In genomic region chr16:14988661-14989111, GRCh38 we compare ENCODE assay signal across 8 cellular contexts. TPM values are rescaled to one million over a fixed set of nuclear protein-coding genes. Genes with fewer than 3 reads are reported as not detected.
A peak's percentile ranks its signal among the peaks of the same experiment; 100 is the strongest.
DNase-seq lines count a peak whose midpoint lies in the region; ATAC-seq, FAIRE-seq and TF ChIP-seq lines count a peak whose summit lies in the region.
"Not testable (repeated sequence)": the region's sequence is repeated elsewhere in the genome, so short reads cannot be mapped to it uniquely, and the experiment has no call there.

No MANE protein-coding gene starts in this region.

- H3K4me2 ChIP-seq in GM23338, result peak overlapping the region; percentile 78

- peaks cover 68% of the 10 kb centered on the region for H3K79me2 ChIP-seq in GM23338 (replicated peaks; ENCODE audit: insufficient read depth)

- 94 to 95% methylated on average over 23 of the region's 23 CpGs for WGBS in heart right ventricle, 2 donors
- 90% methylated on average over 23 of the region's 23 CpGs for WGBS in pancreas, 2 donors

- ATAC-seq in CD4-positive, CD25-positive, alpha-beta regulatory T cell (ENCODE audit: low read depth in 2 of 2), result peak; percentile 22 to 25
- ATAC-seq in GM23338, result peak; percentile 9
- not testable (repeated sequence) for ATAC-seq in RWPE2 (ENCODE audit: low read depth); central memory CD8-positive, alpha-beta T cell (replicated peaks; ENCODE audit: extremely low read depth, poor library complexity, severe bottlenecking)
- ATAC-seq in heart right ventricle, result peak in 7 of 8 donors; percentile 7 to 48 (median 27)
- ATAC-seq in lower lobe of right lung, result peak; percentile 16 to 38
- peak; percentile 12 to 72 (median 43) for ATAC-seq in pancreas
- peak; percentile 19 for ATAC-seq in stimulated activated naive CD8-positive, alpha-beta T cell treated with anti-CD3 and anti-CD28 coated beads, Interleukin-15, amount 100 ng/mL, for 72 hours

- H3K4me1 Mint-ChIP-seq in CD4-positive, CD25-positive, alpha-beta regulatory T cell, result peaks cover 12 to 43% (median 25%) of the 10 kb centered on the region in 4 donors
- H3K4me1 Mint-ChIP-seq in GM23338, result not testable (repeated sequence)
- H3K4me1 Mint-ChIP-seq in central memory CD8-positive, alpha-beta T cell, result peaks cover 42% of the 10 kb centered on the region
- peaks cover 24% of the 10 kb centered on the region for H3K4me1 Mint-ChIP-seq in stimulated activated naive CD8-positive, alpha-beta T cell treated with anti-CD3 and anti-CD28 coated beads, Interleukin-15, amount 100 ng/mL, for 72 hours

- not testable (repeated sequence) for H3K4me1 ChIP-seq in CD4-positive, CD25-positive, alpha-beta regulatory T cell (ENCODE audit: control insufficient read depth, insufficient read depth, low read length, poor library complexity, severe bottlenecking); RWPE2 (ENCODE audit: insufficient read depth, poor library complexity, severe bottlenecking); heart right ventricle; lower lobe of right lung
- peaks cover 11% of the 10 kb centered on the region for H3K4me1 ChIP-seq in GM23338 (ENCODE audit: insufficient read depth)
- peaks cover 5 to 15% (median 9%) of the 10 kb centered on the region in 3 donors for H3K4me1 ChIP-seq in pancreas

- H4K20me1 ChIP-seq in GM23338 (replicated peaks; ENCODE audit: insufficient read depth), result peaks cover 39% of the 10 kb centered on the region

- peaks cover 18% of the 10 kb centered on the region for H3K36me3 ChIP-seq in CD4-positive, CD25-positive, alpha-beta regulatory T cell (ENCODE audit: control insufficient read depth, insufficient read depth, low read length)
- H3K36me3 ChIP-seq in GM23338 (ENCODE audit: insufficient read depth); pancreas: not testable (repeated sequence)
- peaks cover 14% of the 10 kb centered on the region for H3K36me3 ChIP-seq in RWPE2 (ENCODE audit: low read depth)
- H3K36me3 ChIP-seq in heart right ventricle, result peaks cover 0 to 44% (median 17%) of the 10 kb centered on the region in 9 donors
- peaks cover 38% of the 10 kb centered on the region for H3K36me3 ChIP-seq in lower lobe of right lung

- not testable (repeated sequence) for DNase-seq in CD4-positive, CD25-positive, alpha-beta regulatory T cell; central memory CD8-positive, alpha-beta T cell (ENCODE audit: low spot score in 2 of 2); heart right ventricle; lower lobe of right lung; stimulated activated naive CD8-positive, alpha-beta T cell treated with anti-CD3 and anti-CD28 coated beads, Interleukin-15, amount 100 ng/mL, for 72 hours
- peak; percentile 8 for DNase-seq in GM23338 (ENCODE audit: low spot score)
- DNase-seq in RWPE2 (ENCODE audit: low spot score), result peak; percentile 69
- DNase-seq in pancreas, result peak in 2 of 6 donors; percentile 33 to 83

- H3K9me3 Mint-ChIP-seq in CD4-positive, CD25-positive, alpha-beta regulatory T cell; GM23338; central memory CD8-positive, alpha-beta T cell; stimulated activated naive CD8-positive, alpha-beta T cell treated with anti-CD3 and anti-CD28 coated beads, Interleukin-15, amount 100 ng/mL, for 72 hours: not testable (repeated sequence)

- H3K9me3 ChIP-seq in CD4-positive, CD25-positive, alpha-beta regulatory T cell (ENCODE audit: control insufficient read depth in 2 of 2, low read length in 2 of 2); RWPE2 (ENCODE audit: severe bottlenecking); heart right ventricle; lower lobe of right lung; pancreas: not testable (repeated sequence)

- not testable (repeated sequence) for FAIRE-seq in pancreas (lab: Jason Lieb, UNC)

- intact Hi-C loops in heart right ventricle (cut with DNase I); lower lobe of right lung (cut with DNase I); pancreas (cut with DNase I): not testable (repeated sequence)

- H3F3A ChIP-seq in GM23338 (replicated peaks; ENCODE audit: low read depth), result not testable (repeated sequence)

- not testable (repeated sequence) for H3K9me2 ChIP-seq in GM23338 (ENCODE audit: insufficient read depth)

- TF ChIP-seq CTCF in GM23338 (conservative IDR thresholded peaks at IDR 0.05; ENCODE audit: low read depth in 2 of 2); RWPE2 (IDR thresholded peaks at IDR 0.05; ENCODE audit: poor library complexity, severe bottlenecking); heart right ventricle (IDR thresholded peaks at IDR 0.05); lower lobe of right lung (IDR thresholded peaks at IDR 0.05); pancreas (IDR thresholded peaks at IDR 0.05): not testable (repeated sequence)

- H3K27me3 ChIP-seq in CD4-positive, CD25-positive, alpha-beta regulatory T cell (ENCODE audit: control insufficient read depth, insufficient read depth, low read length); GM23338 (ENCODE audit: insufficient read depth); RWPE2 (ENCODE audit: insufficient read depth, poor library complexity, severe bottlenecking); heart right ventricle; lower lobe of right lung (ENCODE audit: low read depth); pancreas: not testable (repeated sequence)

- H3K27ac Mint-ChIP-seq in CD4-positive, CD25-positive, alpha-beta regulatory T cell, result peak overlapping the region in 1 of 3 donors; percentile 42
- H3K27ac Mint-ChIP-seq in GM23338, result peak overlapping the region; percentile 42; the same call in 1 of the 2 replicates
- H3K27ac Mint-ChIP-seq in central memory CD8-positive, alpha-beta T cell (ENCODE audit: low read depth); stimulated activated naive CD8-positive, alpha-beta T cell treated with anti-CD3 and anti-CD28 coated beads, Interleukin-15, amount 100 ng/mL, for 72 hours: not testable (repeated sequence)

- H3K36me3 Mint-ChIP-seq in CD4-positive, CD25-positive, alpha-beta regulatory T cell, result peaks cover 54% of the 10 kb centered on the region
- H3K36me3 Mint-ChIP-seq in GM23338 (ENCODE audit: low read depth), result peaks cover 34% of the 10 kb centered on the region
- H3K36me3 Mint-ChIP-seq in central memory CD8-positive, alpha-beta T cell (ENCODE audit: insufficient read depth), result peaks cover 34% of the 10 kb centered on the region

- H3K27me3 Mint-ChIP-seq in CD4-positive, CD25-positive, alpha-beta regulatory T cell; GM23338 (ENCODE audit: insufficient read depth, low read depth, poor library complexity); central memory CD8-positive, alpha-beta T cell; stimulated activated naive CD8-positive, alpha-beta T cell treated with anti-CD3 and anti-CD28 coated beads, Interleukin-15, amount 100 ng/mL, for 72 hours: not testable (repeated sequence)

- H3K27ac ChIP-seq in CD4-positive, CD25-positive, alpha-beta regulatory T cell (ENCODE audit: insufficient read depth, low read length, poor library complexity, severe bottlenecking); GM23338 (ENCODE audit: low read depth); RWPE2 (ENCODE audit: poor library complexity, severe bottlenecking); heart right ventricle; lower lobe of right lung; pancreas: not testable (repeated sequence)

- not testable (repeated sequence) for H2AFZ ChIP-seq in GM23338

- H3K4me3 ChIP-seq in CD4-positive, CD25-positive, alpha-beta regulatory T cell (ENCODE audit: low read depth, low read length); RWPE2 (ENCODE audit: severe bottlenecking); heart right ventricle; lower lobe of right lung; pancreas: not testable (repeated sequence)
- peak overlapping the region; percentile 58; the same call in 1 of the 2 replicates for H3K4me3 ChIP-seq in GM23338

- H3K4me3 Mint-ChIP-seq in CD4-positive, CD25-positive, alpha-beta regulatory T cell, result peak overlapping the region in 2 of 4 donors; percentile 21 to 29
- peak overlapping the region; percentile 42 for H3K4me3 Mint-ChIP-seq in GM23338
- peak overlapping the region; percentile 36 for H3K4me3 Mint-ChIP-seq in central memory CD8-positive, alpha-beta T cell
- peak overlapping the region in 1 of 2 donors; percentile 77 for H3K4me3 Mint-ChIP-seq in stimulated activated naive CD8-positive, alpha-beta T cell treated with anti-CD3 and anti-CD28 coated beads, Interleukin-15, amount 100 ng/mL, for 72 hours

RNA-seq across cellular contexts. Expression of gene PDXDC1, which starts 13.9 kb away (rescaled TPM):
- 91.2 TPM for total RNA-seq in CD4-positive, CD25-positive, alpha-beta regulatory T cell
- polyA plus RNA-seq in CD4-positive, CD25-positive, alpha-beta regulatory T cell, result 10 to 100 TPM; 27.4 to 31.7 (median 28.8) TPM
- total RNA-seq in GM23338 (2014; rRNA removed; shearing (Covaris generic)), result 86.1 and 91.6 TPM in 2 replicates
- polyA plus RNA-seq in GM23338 (2016; fragmentation: Nextera tagmentation; extraction: Ambion mirVana), result 39.0 and 40.0 TPM in 2 replicates
- total RNA-seq in heart right ventricle, result 10 to 100 TPM; 63.9 to 88.5 (median 72.0) TPM
- 10 to 100 TPM; 24.9 to 41.0 TPM for polyA plus RNA-seq in heart right ventricle
- 103 TPM for total RNA-seq in lower lobe of right lung
- 10 to 100 TPM; 63.9 to 82.8 (median 74.2) TPM for total RNA-seq in pancreas
- 10 to 100 TPM; 51.5 to 73.3 TPM for polyA plus RNA-seq in pancreas

RNA-seq across cellular contexts. Expression of gene NPIPA1, which starts 51.4 kb away (rescaled TPM):
- 109 TPM for total RNA-seq in CD4-positive, CD25-positive, alpha-beta regulatory T cell
- polyA plus RNA-seq in CD4-positive, CD25-positive, alpha-beta regulatory T cell, result 1 to 10 TPM in 3 of 4 donors, under 1 TPM in 1; 0.42 to 2.6 (median 1.5) TPM
- total RNA-seq in GM23338 (2014; rRNA removed; shearing (Covaris generic)), result 61.4 and 77.4 TPM in 2 replicates
- polyA plus RNA-seq in GM23338 (2016; fragmentation: Nextera tagmentation; extraction: Ambion mirVana) (53.2 and 54.4 TPM in 2 replicates), heart right ventricle (100 to 1,000 TPM in 1 of 2 donors, 10 to 100 TPM in 1; 45.0 to 165 TPM), pancreas (100 to 1,000 TPM in 1 of 2 donors, 10 to 100 TPM in 1; 97.0 to 126 TPM)
- total RNA-seq in heart right ventricle (10 to 100 TPM; 31.2 to 52.1 (median 39.5) TPM), lower lobe of right lung (90.9 TPM), pancreas (10 to 100 TPM; 22.8 to 65.1 (median 35.1) TPM)
